ENCODE assay signal across 15 cellular contexts in the genomic region with DNA sequence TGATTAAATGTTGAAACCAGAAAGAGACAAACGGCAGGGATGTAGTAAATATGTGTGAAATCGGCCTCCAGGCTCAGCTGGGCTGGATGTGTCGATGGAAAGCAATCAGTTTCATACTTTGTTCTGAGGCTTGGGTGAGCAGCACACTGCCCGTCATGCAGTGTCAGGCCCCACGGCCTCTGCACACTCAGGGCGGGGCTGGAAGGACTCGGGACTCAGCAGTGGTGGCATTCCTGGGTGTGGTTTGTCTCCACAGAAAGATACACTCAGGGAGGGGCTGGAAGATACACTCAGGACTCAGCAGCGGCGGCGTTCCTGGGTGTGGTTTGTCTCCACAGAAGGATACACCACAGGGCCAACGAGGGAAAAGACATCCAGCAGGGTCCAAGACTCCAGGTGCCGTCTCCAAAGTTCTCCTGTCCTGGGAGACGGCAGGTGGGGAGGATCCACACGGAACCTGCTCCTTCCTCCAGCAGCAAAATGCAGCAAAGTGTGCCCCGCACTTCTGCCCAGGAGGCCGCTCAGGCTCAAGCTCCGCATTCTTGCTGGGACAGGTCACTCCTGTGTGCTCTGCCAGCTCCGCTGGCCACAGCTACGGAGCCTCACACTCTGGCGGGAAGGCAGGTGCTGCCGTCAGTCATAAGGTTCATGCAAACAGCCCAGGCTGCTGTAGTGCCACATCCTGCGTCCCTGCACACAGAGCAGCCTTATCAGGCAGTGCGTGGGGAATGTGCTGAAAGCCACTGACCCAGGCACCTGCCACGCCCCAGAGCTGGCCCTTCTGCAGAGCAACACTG. TPM values are rescaled to one million over a fixed set of nuclear protein-coding genes. Genes with fewer than 3 reads are reported as not detected.
DNase-seq lines count a peak whose midpoint lies in the region; ATAC-seq and TF ChIP-seq lines count a peak whose summit lies in the region.
"Had no signal": no experiment of that assay in that cellular context is flagged by ENCODE, and none has a peak within 500 bp of the region (broad histone marks: within the 10 kb centered on the region; RNA-seq: fewer than 3 reads in every experiment).

No MANE protein-coding gene starts in this region.

- H3K27me3 Mint-ChIP-seq in chondrocyte (ENCODE audit: low read depth): peaks cover 2% of the 10 kb centered on the region
- H3K27me3 Mint-ChIP-seq: activated T-cell treated with anti-CD3 and anti-CD28 coated beads, Interleukin-2, amount 50 U/mL, for 24 hours had no signal

- no peak for TF ChIP-seq EP300 in Ishikawa (IDR thresholded peaks at IDR 0.05; ENCODE audit: borderline replicate concordance)

- intact Hi-C loops in left colon (cut with DNase I, micrococcal nuclease): no loop called here
- intact Hi-C loops in sciatic nerve (cut with DNase I): no loop called here

- no peak for TF ChIP-seq CTCF in chondrocyte (IDR thresholded peaks at IDR 0.05)

- H3K9me3 Mint-ChIP-seq in chondrocyte (ENCODE audit: low read depth): peaks cover 25% of the 10 kb centered on the region

- no peak overlapping the region for H3K4me3 Mint-ChIP-seq in chondrocyte (ENCODE audit: unreplicated experiment)
- H3K4me3 Mint-ChIP-seq: activated T-cell treated with anti-CD3 and anti-CD28 coated beads, Interleukin-2, amount 50 U/mL, for 24 hours had no signal

- H3K36me3 Mint-ChIP-seq in chondrocyte (ENCODE audit: low read depth): peaks cover 6% of the 10 kb centered on the region

- DNase-seq in astrocyte of the hippocampus (ENCODE audit: low read depth, low spot score): peak; percentile 15
- no peak for DNase-seq in left colon
- no peak for DNase-seq in sciatic nerve (ENCODE audit: low spot score)
- DNase-seq in NCI-H2081 treated with DMSO at 0.1 percent for 48 hours (lab: John Stamatoyannopoulos, UW): no peak
- DNase-seq in middle frontal gyrus (ENCODE audit: extremely low spot score, low spot score): no peak
- DNase-seq in chondrocyte (ENCODE audit: low spot score): no peak
- DNase-seq in GDM1 (lab: John Stamatoyannopoulos, UW): no peak
- DNase-seq: activated CD4-positive, alpha-beta T cell treated with anti-CD3 and anti-CD28 coated beads, Interleukin-2, amount 50 U/mL, for 48 hours; activated T-cell treated with anti-CD3 and anti-CD28 coated beads, Interleukin-2, amount 50 U/mL, for 24 hours; BE2C; DMS153; NCI-H1694; stimulated activated CD4-positive, alpha-beta T cell treated with anti-CD3 and anti-CD28 coated beads, Interleukin-4, amount 100 ng/mL, for 4 hours had no signal

- no peak for TF ChIP-seq RAD21 in Ishikawa (IDR thresholded peaks at IDR 0.05; ENCODE audit: low read depth)

- ATAC-seq in left colon (peak; percentile 39), sciatic nerve (peak; percentile 54)

- H3K27ac Mint-ChIP-seq in chondrocyte (ENCODE audit: unreplicated experiment): no peak overlapping the region
- H3K27ac Mint-ChIP-seq: activated T-cell treated with anti-CD3 and anti-CD28 coated beads, Interleukin-2, amount 50 U/mL, for 24 hours had no signal

- no peaks in the 10 kb centered on the region for H3K4me1 Mint-ChIP-seq in chondrocyte (ENCODE audit: low read depth)

TF ChIP-seq in Ishikawa, 13 proteins besides CTCF, POLR2A, EP300 and RAD21:
- TF ChIP-seq TEAD4 (IDR thresholded peaks at IDR 0.05): peak; percentile 62; the same call in 1 of the 2 replicates
- peak; percentile 52 for TF ChIP-seq NFIC (IDR thresholded peaks at IDR 0.05)
- TF ChIP-seq CREB1 (IDR thresholded peaks at IDR 0.05; ENCODE audit: low read depth): no peak
- TF ChIP-seq, protein P1, sequence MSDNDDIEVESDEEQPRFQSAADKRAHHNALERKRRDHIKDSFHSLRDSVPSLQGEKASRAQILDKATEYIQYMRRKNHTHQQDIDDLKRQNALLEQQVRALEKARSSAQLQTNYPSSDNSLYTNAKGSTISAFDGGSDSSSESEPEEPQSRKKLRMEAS (IDR thresholded peaks at IDR 0.05): peak; percentile 53; the same call in 1 of the 2 replicates

RNA-seq across cellular contexts. Expression of a gene that starts 22.2 kb away (rescaled TPM):
- total RNA-seq in left colon (not detected), sciatic nerve (0.13 TPM), chondrocyte (not detected in 3 replicates)
- total RNA-seq: bronchial epithelial cell had no signal

RNA-seq across cellular contexts. Expression of a gene that starts 50.1 kb away (rescaled TPM):
- total RNA-seq in left colon (under 1 TPM; 0.06 to 0.20 TPM), sciatic nerve (7.1 TPM), chondrocyte (0.24 to 0.72 TPM (median 0.55 TPM) in 3 replicates)
